Comparison of ENCODE assay signal across 23 cellular contexts in the genomic region with DNA sequence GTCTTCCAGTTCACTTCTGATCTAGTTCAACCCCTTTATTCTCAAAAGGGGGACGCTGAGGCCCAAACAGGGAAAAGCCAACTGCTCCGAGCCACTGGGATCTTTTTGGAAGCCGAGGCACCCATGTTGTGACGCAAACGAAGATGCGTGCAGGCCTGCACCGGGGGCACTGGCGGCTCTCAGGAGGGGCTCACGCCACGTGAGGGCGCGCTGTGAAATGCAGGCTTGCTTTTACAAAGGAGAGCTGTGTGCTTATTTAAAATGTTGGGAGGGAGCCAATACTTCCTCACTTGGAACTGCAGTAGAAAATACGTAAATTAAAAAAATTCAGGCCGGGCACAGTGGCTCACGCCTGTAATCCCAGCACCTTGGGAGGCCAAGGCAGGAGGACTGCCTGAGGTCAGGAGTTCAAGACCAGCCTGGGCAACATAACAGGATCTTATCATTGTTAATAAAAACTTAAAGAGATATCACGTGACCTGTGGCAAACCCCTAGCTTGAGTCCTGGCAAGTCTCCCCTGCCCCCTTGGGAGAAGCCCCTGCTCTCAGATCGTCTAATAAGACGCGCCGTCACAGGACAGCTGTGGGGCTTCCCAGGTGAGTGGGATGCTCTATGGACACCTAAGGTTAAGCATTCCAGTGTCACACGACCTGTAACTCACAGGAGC. TPM values are rescaled to one million over a fixed set of nuclear protein-coding genes. Genes with fewer than 3 reads are reported as not detected.
DNase-seq lines count a peak whose midpoint lies in the region; ATAC-seq and TF ChIP-seq lines count a peak whose summit lies in the region.
"Had no signal": no experiment of that assay in that cellular context is flagged by ENCODE, and none has a peak within 500 bp of the region (broad histone marks: within the 10 kb centered on the region; RNA-seq: fewer than 3 reads in every experiment).

No MANE protein-coding gene starts in this region.

- H3K4me1 ChIP-seq in A673 (ENCODE audit: insufficient read depth, low read length, poor library complexity, severe bottlenecking) (peaks cover 9% of the 10 kb centered on the region), neuronal stem cell (ENCODE audit: control insufficient read depth in 2 of 2, insufficient read depth in 1 of 2, low read depth in 1 of 2, low read length in 2 of 2) (peaks cover 0 to 8% of the 10 kb centered on the region in 2 donors), mesenchymal stem cell (ENCODE audit: control insufficient read depth, insufficient read depth, low read depth, low read length) (peaks cover 13% of the 10 kb centered on the region)
- H3K4me1 ChIP-seq: BE2C had no signal

- H3K27ac ChIP-seq in A673 (ENCODE audit: low read depth, low read length, poor library complexity, severe bottlenecking) = no peak overlapping the region
- H3K27ac ChIP-seq in RWPE1 = peak overlapping the region; percentile 68
- no peak overlapping the region for H3K27ac ChIP-seq in neuronal stem cell (replicated peaks; ENCODE audit: low read length)
- no peak overlapping the region for H3K27ac ChIP-seq in mesenchymal stem cell (ENCODE audit: low read length, poor library complexity, severe bottlenecking)
- H3K27ac ChIP-seq: KMS-11, PC-9 had no signal

- H4K8ac ChIP-seq in neuronal stem cell (ENCODE audit: low read depth, low read length) = no peak overlapping the region
- H4K8ac ChIP-seq in mesenchymal stem cell (ENCODE audit: low read length) = no peak overlapping the region

- no peak overlapping the region for H3K27ac Mint-ChIP-seq in activated CD4-positive, alpha-beta memory T cell treated with anti-CD3 and anti-CD28 coated beads for 36 hours
- H3K27ac Mint-ChIP-seq: CD4-positive, CD25-positive, alpha-beta regulatory T cell had no signal

- H2BK120ac ChIP-seq in neuronal stem cell (ENCODE audit: low read depth, low read length) = no peak overlapping the region
- H2BK120ac ChIP-seq in mesenchymal stem cell (ENCODE audit: low read depth, low read length) = no peak overlapping the region

- no peak for ATAC-seq in GM21717 (IDR thresholded peaks at IDR 0.05; ENCODE audit: unreplicated experiment)
- ATAC-seq: HCT116 had no signal

- no peak overlapping the region for H3K4me3 ChIP-seq in A673 (ENCODE audit: low read depth, low read length, poor library complexity, severe bottlenecking)
- no peak overlapping the region for H3K4me3 ChIP-seq in neuronal stem cell (ENCODE audit: low read length in 2 of 2)
- H3K4me3 ChIP-seq in mesenchymal stem cell (ENCODE audit: insufficient read depth in 1 of 2, low read depth in 1 of 2, low read length in 2 of 2) = no peak overlapping the region
- H3K4me3 ChIP-seq: PC-9 had no signal

- WGBS in neuronal stem cell (ENCODE audit: extremely low coverage in 2 of 2, insufficient read length in 2 of 2, insufficient replicate concordance in 1 of 2), 2 donors = no CpG with 5 or more reads among the region's 21 CpGs
- 90% methylated on average over 21 of the region's 21 CpGs for WGBS in mesenchymal stem cell

- H2BK15ac ChIP-seq in neuronal stem cell (ENCODE audit: low read length) (no peak overlapping the region), mesenchymal stem cell (ENCODE audit: low read depth, poor library complexity, severe bottlenecking) (no peak overlapping the region)

- H3K27me3 ChIP-seq in A673 (replicated peaks; ENCODE audit: insufficient read depth, low read depth, low read length, poor library complexity) (no peaks in the 10 kb centered on the region), neuronal stem cell (ENCODE audit: control insufficient read depth in 3 of 3, insufficient read depth in 3 of 3, low read depth in 1 of 3, low read length in 3 of 3) (no peaks in the 10 kb centered on the region), mesenchymal stem cell (ENCODE audit: control insufficient read depth in 1 of 2, insufficient read depth in 1 of 2, low read length in 2 of 2) (no peaks in the 10 kb centered on the region)
- H3K27me3 ChIP-seq: BE2C had no signal

- peak; percentile 47 for DNase-seq in A673 (ENCODE audit: low spot score)
- no peak for DNase-seq in RWPE1 (ENCODE audit: low spot score)
- peak; percentile 52 for DNase-seq in astrocyte of the hippocampus (ENCODE audit: low read depth, low spot score)
- DNase-seq in neuronal stem cell (ENCODE audit: low spot score) = no peak
- DNase-seq in activated CD4-positive, alpha-beta memory T cell treated with anti-CD3 and anti-CD28 coated beads for 36 hours = no peak
- DNase-seq in mesenchymal stem cell = no peak
- no peak for DNase-seq in UCSD-AML1 (lab: John Stamatoyannopoulos, UW; ENCODE audit: unreplicated experiment)
- DNase-seq: BE2C; CD4-positive, CD25-positive, alpha-beta regulatory T cell; COR-L47; DMS 273 treated with DMSO at 0.1 percent for 48 hours; DMS79 treated with DMSO at 0.1 percent for 48 hours; GOT3; NCI-H1092 treated with DMSO at 0.1 percent for 48 hours; NCI-H2029 treated with DMSO at 0.1 percent for 48 hours; NCI-H69; PC-9; RPMI8226; SHP77 treated with DMSO at 0.1 percent for 48 hours; SK-N-SH had no signal

- no peak overlapping the region for H3K4ac ChIP-seq in neuronal stem cell (ENCODE audit: low read length)
- no peak overlapping the region for H3K4ac ChIP-seq in mesenchymal stem cell (ENCODE audit: low read depth in 1 of 2, low read length in 2 of 2)

- no peaks in the 10 kb centered on the region for H3K9me3 Mint-ChIP-seq in activated CD4-positive, alpha-beta memory T cell treated with anti-CD3 and anti-CD28 coated beads for 36 hours
- H3K9me3 Mint-ChIP-seq: CD4-positive, CD25-positive, alpha-beta regulatory T cell had no signal

- H3K23ac ChIP-seq in neuronal stem cell (ENCODE audit: low read depth, low read length, poor library complexity) = no peak overlapping the region
- H3K23ac ChIP-seq in mesenchymal stem cell (ENCODE audit: low read length in 2 of 2) = no peak overlapping the region

- no peaks in the 10 kb centered on the region for H3K36me3 Mint-ChIP-seq in activated CD4-positive, alpha-beta memory T cell treated with anti-CD3 and anti-CD28 coated beads for 36 hours
- H3K36me3 Mint-ChIP-seq: CD4-positive, CD25-positive, alpha-beta regulatory T cell had no signal

- H2BK5ac ChIP-seq in neuronal stem cell (ENCODE audit: low read length) = peak overlapping the region; percentile 25
- no peak overlapping the region for H2BK5ac ChIP-seq in mesenchymal stem cell (ENCODE audit: low read depth, low read length, poor library complexity, severe bottlenecking)

- H3K18ac ChIP-seq in neuronal stem cell (ENCODE audit: low read length) = no peak overlapping the region
- H3K18ac ChIP-seq in mesenchymal stem cell (ENCODE audit: low read depth in 1 of 2, low read length in 2 of 2) = no peak overlapping the region

- no peaks in the 10 kb centered on the region for H3K27me3 Mint-ChIP-seq in activated CD4-positive, alpha-beta memory T cell treated with anti-CD3 and anti-CD28 coated beads for 36 hours
- H3K27me3 Mint-ChIP-seq: CD4-positive, CD25-positive, alpha-beta regulatory T cell had no signal

- no peak overlapping the region for H3K14ac ChIP-seq in neuronal stem cell (ENCODE audit: low read length)
- no peak overlapping the region for H3K14ac ChIP-seq in mesenchymal stem cell (ENCODE audit: low read length in 2 of 2)

- H3K4me1 Mint-ChIP-seq in activated CD4-positive, alpha-beta memory T cell treated with anti-CD3 and anti-CD28 coated beads for 36 hours (ENCODE audit: low read depth) = no peaks in the 10 kb centered on the region
- H3K4me1 Mint-ChIP-seq: CD4-positive, CD25-positive, alpha-beta regulatory T cell had no signal

- intact Hi-C loops in A673 (cut with micrococcal nuclease; ENCODE audit: unreplicated experiment) = loop anchor here (5.0 to 10.0 kb wide), 2 partner anchors 447 to 545 kb away; no protein-coding TSS in a partner anchor
- intact Hi-C loops in activated CD4-positive, alpha-beta memory T cell treated with anti-CD3 and anti-CD28 coated beads for 36 hours (cut with micrococcal nuclease) = no loop called here

- TF ChIP-seq CTCF in A673 (conservative IDR thresholded peaks at IDR 0.05; ENCODE audit: low read depth, low read length) (peak; percentile 42; the same call in 1 of the 2 replicates), RWPE1 (conservative IDR thresholded peaks at IDR 0.05; ENCODE audit: low read depth) (no peak)

- CTCF ChIA-PET in A673 (lab: Charles Lee) (interaction anchor here (0.6 kb wide), 1 partner anchor 574 kb away, joined by 3 read pairs; no protein-coding TSS in a partner anchor), RWPE1 (lab: Yijun Ruan, JAX) (interaction anchor here (0.7 kb wide), 1 partner anchor 32 kb away, joined by 4 read pairs; no protein-coding TSS in a partner anchor)
- CTCF ChIA-PET in activated CD4-positive, alpha-beta memory T cell treated with anti-CD3 and anti-CD28 coated beads for 36 hours (lab: Charles Lee) = no interaction called here

- no peak overlapping the region for H3K4me3 Mint-ChIP-seq in activated CD4-positive, alpha-beta memory T cell treated with anti-CD3 and anti-CD28 coated beads for 36 hours
- H3K4me3 Mint-ChIP-seq: CD4-positive, CD25-positive, alpha-beta regulatory T cell had no signal

- no peak overlapping the region for H4K91ac ChIP-seq in neuronal stem cell (ENCODE audit: low read depth, low read length, poor library complexity)
- no peak overlapping the region for H4K91ac ChIP-seq in mesenchymal stem cell (ENCODE audit: low read length)

- H3K9ac ChIP-seq in neuronal stem cell (ENCODE audit: low read depth, low read length, poor library complexity) (no peak overlapping the region), mesenchymal stem cell (ENCODE audit: low read length) (no peak overlapping the region)
- H3K9ac ChIP-seq: KMS-11, SK-N-SH had no signal

- H3K36me3 ChIP-seq in A673 (ENCODE audit: insufficient read depth, low read length, poor library complexity, severe bottlenecking) (no peaks in the 10 kb centered on the region), neuronal stem cell (replicated peaks in 1 of 2; ENCODE audit: control insufficient read depth in 2 of 2, insufficient read depth in 2 of 2, low read length in 2 of 2) (peaks cover 18 to 22% of the 10 kb centered on the region in 2 donors), mesenchymal stem cell (ENCODE audit: control insufficient read depth in 1 of 2, insufficient read depth in 2 of 2, low read depth in 1 of 2, low read length in 2 of 2) (peaks cover 60 to 76% of the 10 kb centered on the region in 2 experiments)
- H3K36me3 ChIP-seq: BE2C had no signal

- BruUV-seq in A673 (replicated peaks; lab: Mats Ljungman, UMichigan) = no TSS peak

- no peak overlapping the region for H3K4me2 ChIP-seq in neuronal stem cell (ENCODE audit: insufficient read depth, low read length, poor library complexity, severe bottlenecking)
- no peak overlapping the region for H3K4me2 ChIP-seq in mesenchymal stem cell (ENCODE audit: low read length, poor library complexity, severe bottlenecking)
- H3K4me2 ChIP-seq: KMS-11, PC-9, SK-N-SH had no signal

- H3K79me1 ChIP-seq in neuronal stem cell (ENCODE audit: low read depth, low read length) = peaks cover 4% of the 10 kb centered on the region
- H3K79me1 ChIP-seq in mesenchymal stem cell (replicated peaks; ENCODE audit: low read length, poor library complexity, severe bottlenecking) = peaks cover 36% of the 10 kb centered on the region

- H3K9me3 ChIP-seq in A673 (ENCODE audit: low read depth, low read length, poor library complexity, severe bottlenecking) = no peaks in the 10 kb centered on the region
- H3K9me3 ChIP-seq in neuronal stem cell (replicated peaks in 1 of 2; ENCODE audit: control insufficient read depth in 2 of 2, insufficient read depth in 1 of 2, low read depth in 1 of 2, low read length in 2 of 2) = no peaks in the 10 kb centered on the region
- no peaks in the 10 kb centered on the region for H3K9me3 ChIP-seq in mesenchymal stem cell (ENCODE audit: control insufficient read depth, low read length)
- H3K9me3 ChIP-seq: BE2C, SK-N-SH had no signal

- POLR2A ChIA-PET in A673 (lab: Charles Lee; ENCODE audit: low non-redundant PET) = no interaction called here
- POLR2A ChIA-PET in RWPE1 (lab: Yijun Ruan, JAX; ENCODE audit: low non-redundant PET) = no interaction called here
- POLR2A ChIA-PET in activated CD4-positive, alpha-beta memory T cell treated with anti-CD3 and anti-CD28 coated beads for 36 hours (lab: Charles Lee) = no interaction called here

- H2AK5ac ChIP-seq in neuronal stem cell (ENCODE audit: low read depth, low read length) = no peak overlapping the region
- no peak overlapping the region for H2AK5ac ChIP-seq in mesenchymal stem cell (ENCODE audit: low read length, severe bottlenecking)

- H2BK12ac ChIP-seq in neuronal stem cell (ENCODE audit: low read length) = no peak overlapping the region
- no peak overlapping the region for H2BK12ac ChIP-seq in mesenchymal stem cell (ENCODE audit: low read length in 2 of 2)

- H2AFZ ChIP-seq in neuronal stem cell (ENCODE audit: low read length) = no peak overlapping the region
- no peak overlapping the region for H2AFZ ChIP-seq in mesenchymal stem cell (ENCODE audit: low read depth, low read length)
- H2AFZ ChIP-seq: PC-9 had no signal

RNA-seq across cellular contexts. Expression of a gene that starts 16.3 kb away (rescaled TPM):
- total RNA-seq in A673 (2021) = 76.9 and 85.8 TPM in 2 replicates
- 197 TPM for polyA plus RNA-seq in neuronal stem cell (2013, experiment 1 of 2)
- 198 TPM for polyA plus RNA-seq in neuronal stem cell (2013, experiment 2 of 2)
- total RNA-seq in activated CD4-positive, alpha-beta memory T cell treated with anti-CD3 and anti-CD28 coated beads for 36 hours = 10 to 100 TPM; 52.0 to 52.9 TPM
- 768 TPM for polyA plus RNA-seq in mesenchymal stem cell (2013, experiment 1 of 2)
- 790 TPM for polyA plus RNA-seq in mesenchymal stem cell (2013, experiment 2 of 2)

RNA-seq across cellular contexts. Expression of a gene that starts 45.7 kb away (rescaled TPM):
- total RNA-seq in A673 (2021) = 21.2 and 25.9 TPM in 2 replicates
- polyA plus RNA-seq in neuronal stem cell (2013, experiment 1 of 2) = 7.3 TPM
- polyA plus RNA-seq in neuronal stem cell (2013, experiment 2 of 2) = 7.5 TPM
- 10 to 100 TPM; 34.5 to 35.3 TPM for total RNA-seq in activated CD4-positive, alpha-beta memory T cell treated with anti-CD3 and anti-CD28 coated beads for 36 hours
- polyA plus RNA-seq in mesenchymal stem cell (2013, experiment 1 of 2) = 7.4 TPM
- polyA plus RNA-seq in mesenchymal stem cell (2013, experiment 2 of 2) = 7.4 TPM

Comparison
In these comparisons a context has a peak if more than half of its experiments do, and no peak if none do; other contexts are left out.
1. DNase-seq: peak in A673 (single experiment) and astrocyte of the hippocampus (single experiment); none in RWPE1 (single experiment), neuronal stem cell (single experiment), activated CD4-positive, alpha-beta memory T cell treated with anti-CD3 and anti-CD28 coated beads for 36 hours (single experiment), mesenchymal stem cell (single experiment) and UCSD-AML1 (single experiment).